8 cellular contexts compared by ENCODE assay signal in the genomic region with DNA sequence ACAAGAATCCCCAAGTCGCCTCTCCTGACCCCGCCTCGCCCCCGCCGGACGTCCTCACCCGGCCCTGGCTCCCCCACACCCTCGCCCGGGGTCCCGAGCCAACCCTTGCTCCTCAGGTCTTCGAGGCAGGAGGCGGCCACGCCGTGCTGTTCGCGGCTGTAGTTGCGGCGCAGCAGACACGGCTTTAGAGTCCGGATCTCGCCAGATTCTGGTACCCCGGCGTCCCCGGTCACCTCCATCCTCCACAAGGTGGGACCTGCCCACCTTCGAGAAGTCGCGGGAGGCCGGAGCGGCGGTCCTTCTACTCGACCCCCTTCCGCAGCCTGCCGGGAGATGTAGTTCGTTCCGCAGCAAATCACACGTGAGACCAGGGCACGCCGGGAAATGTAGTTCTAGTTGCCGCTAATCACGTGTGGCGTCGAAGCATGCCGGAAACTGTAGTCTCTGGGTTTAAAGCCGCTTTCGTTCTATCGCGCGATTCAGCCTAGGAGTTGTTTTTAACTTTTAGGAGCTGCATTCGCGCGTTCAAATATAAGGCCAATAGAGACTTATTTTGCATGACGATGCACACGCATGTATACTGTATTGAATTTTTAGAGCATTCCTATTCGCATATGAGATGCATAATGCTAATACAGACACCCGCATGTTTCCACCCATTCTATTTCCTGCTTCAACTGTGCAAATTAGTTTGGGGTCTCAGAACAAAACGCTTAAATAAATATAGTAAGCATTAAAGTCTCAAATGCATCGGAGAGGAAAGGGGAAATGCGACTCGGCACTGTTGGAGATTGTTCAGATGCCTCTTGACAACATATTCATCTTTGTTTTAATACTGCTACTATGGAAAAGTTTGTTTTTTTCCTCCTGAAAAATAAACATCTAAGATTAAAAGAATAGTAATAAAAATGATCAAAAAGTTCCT. TPM values are rescaled to one million over a fixed set of nuclear protein-coding genes. Genes with fewer than 3 reads are reported as not detected.
DNase-seq lines count a peak whose midpoint lies in the region; ATAC-seq and TF ChIP-seq lines count a peak whose summit lies in the region.

A gene with protein sequence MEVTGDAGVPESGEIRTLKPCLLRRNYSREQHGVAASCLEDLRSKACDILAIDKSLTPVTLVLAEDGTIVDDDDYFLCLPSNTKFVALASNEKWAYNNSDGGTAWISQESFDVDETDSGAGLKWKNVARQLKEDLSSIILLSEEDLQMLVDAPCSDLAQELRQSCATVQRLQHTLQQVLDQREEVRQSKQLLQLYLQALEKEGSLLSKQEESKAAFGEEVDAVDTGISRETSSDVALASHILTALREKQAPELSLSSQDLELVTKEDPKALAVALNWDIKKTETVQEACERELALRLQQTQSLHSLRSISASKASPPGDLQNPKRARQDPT (minus strand): TSS at position 310 of the 925 bp plus-strand sequence. CDS start 71 bp downstream, at position 239.

- intact Hi-C loops in dorsolateral prefrontal cortex (cut with DNase I) = loop anchor here (1.0 to 5.0 kb wide), 2 partner anchors 40 to 42 kb away; partner anchors contain the start of gene CENPS (in 2 of the 2)

- H3K9me3 ChIP-seq in BLaER1 (no peaks in the 10 kb centered on the region), liver (ENCODE audit: control insufficient read depth in 4 of 4, low read length in 3 of 4) (no peaks in the 10 kb centered on the region)

- H3K27ac ChIP-seq in BLaER1 (peak within 1 kb of the TSS; percentile 79), dorsolateral prefrontal cortex (peak within 1 kb of the TSS in 52 of 59 donors; percentile 2 to 88 (median 64)), liver (ENCODE audit: low read depth in 1 of 2, low read length in 2 of 2) (peak within 1 kb of the TSS; percentile 34 to 56)

- H3K4me2 ChIP-seq in BLaER1 = peak within 1 kb of the TSS; percentile 79

- H3K4me1 ChIP-seq in BLaER1 (peaks cover 48% of the 10 kb centered on the region), liver (ENCODE audit: control insufficient read depth in 4 of 4, insufficient read depth in 4 of 4, low read length in 3 of 4) (peaks cover 3 to 41% (median 31%) of the 10 kb centered on the region in 4 donors)

- TF ChIP-seq RAD21 in liver (IDR thresholded peaks at IDR 0.05) = peak in 1 of 2 donors; percentile 16

- H3K36me3 ChIP-seq in BLaER1 (peaks cover 26% of the 10 kb centered on the region), liver (ENCODE audit: control insufficient read depth in 4 of 4, insufficient read depth in 3 of 4, low read depth in 1 of 4, low read length in 3 of 4) (peaks cover 0 to 8% (median 3%) of the 10 kb centered on the region in 4 donors)

- peak; percentile 78 for DNase-seq in NCI-H774 (lab: John Stamatoyannopoulos, UW)
- DNase-seq in activated CD4-positive, alpha-beta T cell treated with anti-CD3 and anti-CD28 coated beads, Interleukin-2, amount 50 U/mL, for 4 hours = peak; percentile 89
- peak; percentile 91 to 98 (median 96) for DNase-seq in dorsolateral prefrontal cortex
- DNase-seq in stimulated activated CD4-positive, alpha-beta T cell treated with anti-CD3 and anti-CD28 coated beads, Interleukin-4, amount 100 ng/mL, for 24 hours = peak; percentile 94

- H4K20me1 ChIP-seq in BLaER1 = peaks cover 13% of the 10 kb centered on the region; the same call in 1 of the 2 replicates

- H3K4me3 ChIP-seq in BLaER1 = peak within 1 kb of the TSS; percentile 89
- peak within 1 kb of the TSS; percentile 55 to 99 (median 89) for H3K4me3 ChIP-seq in dorsolateral prefrontal cortex
- H3K4me3 ChIP-seq in liver (ENCODE audit: low read depth in 1 of 3, low read length in 3 of 3) = peak within 1 kb of the TSS; percentile 74 to 90 (median 75)

- peak in 37 of 56 donors; percentile 7 to 55 (median 30) for TF ChIP-seq CTCF in dorsolateral prefrontal cortex (IDR thresholded peaks at IDR 0.05 in 54 of 56, conservative IDR thresholded peaks at IDR 0.05 in 2 of 56; ENCODE audit: low read depth in 1 of 56, partially characterized antibody in 56 of 56)
- no peak for TF ChIP-seq CTCF in liver (IDR thresholded peaks at IDR 0.05; ENCODE audit: low read depth, low read length, missing input control)

- 1% methylated on average over 59 of the region's 59 CpGs for WGBS in liver

- ATAC-seq in GM19328 (IDR thresholded peaks at IDR 0.05; ENCODE audit: unreplicated experiment) (peak; percentile 85), HG03558 (IDR thresholded peaks at IDR 0.05; ENCODE audit: extremely low read depth, unreplicated experiment) (peak; percentile 78)

- H3K9ac ChIP-seq in BLaER1 = peak within 1 kb of the TSS; percentile 86
- H3K9ac ChIP-seq in liver (ENCODE audit: low read depth in 1 of 2, low read length in 2 of 2) = peak within 1 kb of the TSS; percentile 20 to 65

- no peaks in the 10 kb centered on the region for H3K27me3 ChIP-seq in BLaER1
- no peaks in the 10 kb centered on the region for H3K27me3 ChIP-seq in dorsolateral prefrontal cortex
- H3K27me3 ChIP-seq in liver (ENCODE audit: control insufficient read depth in 4 of 4, insufficient read depth in 4 of 4, low read length in 3 of 4) = no peaks in the 10 kb centered on the region

TF ChIP-seq in liver, 16 proteins besides CTCF, POLR2A, EP300 and RAD21:
- TF ChIP-seq YY1 (IDR thresholded peaks at IDR 0.05) (peak; percentile 87), SP1 (IDR thresholded peaks at IDR 0.05) (no peak), FOXA2 (IDR thresholded peaks at IDR 0.05) (no peak), JUND (IDR thresholded peaks at IDR 0.05) (no peak), GABPA (IDR thresholded peaks at IDR 0.05 in 1 of 2, conservative IDR thresholded peaks at IDR 0.05 in 1 of 2) (peak in 1 of 2 donors; percentile 78), TAF1 (conservative IDR thresholded peaks at IDR 0.05) (no peak), REST (IDR thresholded peaks at IDR 0.05) (peak; percentile 33), EGR1 (IDR thresholded peaks at IDR 0.05; ENCODE audit: low read depth in 2 of 2) (no peak), FOXA1 (IDR thresholded peaks at IDR 0.05) (no peak), NR2F2 (IDR thresholded peaks at IDR 0.05) (no peak), HNF4G (IDR thresholded peaks at IDR 0.05) (no peak), HNF4A (conservative IDR thresholded peaks at IDR 0.05) (peak; percentile 35 to 41), RXRA (IDR thresholded peaks at IDR 0.05) (peak; percentile 27 to 44)
- TF ChIP-seq, protein P1, sequence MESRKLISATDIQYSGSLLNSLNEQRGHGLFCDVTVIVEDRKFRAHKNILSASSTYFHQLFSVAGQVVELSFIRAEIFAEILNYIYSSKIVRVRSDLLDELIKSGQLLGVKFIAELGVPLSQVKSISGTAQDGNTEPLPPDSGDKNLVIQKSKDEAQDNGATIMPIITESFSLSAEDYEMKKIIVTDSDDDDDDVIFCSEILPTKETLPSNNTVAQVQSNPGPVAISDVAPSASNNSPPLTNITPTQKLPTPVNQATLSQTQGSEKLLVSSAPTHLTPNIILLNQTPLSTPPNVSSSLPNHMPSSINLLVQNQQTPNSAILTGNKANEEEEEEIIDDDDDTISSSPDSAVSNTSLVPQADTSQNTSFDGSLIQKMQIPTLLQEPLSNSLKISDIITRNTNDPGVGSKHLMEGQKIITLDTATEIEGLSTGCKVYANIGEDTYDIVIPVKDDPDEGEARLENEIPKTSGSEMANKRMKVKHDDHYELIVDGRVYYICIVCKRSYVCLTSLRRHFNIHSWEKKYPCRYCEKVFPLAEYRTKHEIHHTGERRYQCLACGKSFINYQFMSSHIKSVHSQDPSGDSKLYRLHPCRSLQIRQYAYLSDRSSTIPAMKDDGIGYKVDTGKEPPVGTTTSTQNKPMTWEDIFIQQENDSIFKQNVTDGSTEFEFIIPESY (IDR thresholded peaks at IDR 0.05) = peak; percentile 98
- TF ChIP-seq, protein P2, sequence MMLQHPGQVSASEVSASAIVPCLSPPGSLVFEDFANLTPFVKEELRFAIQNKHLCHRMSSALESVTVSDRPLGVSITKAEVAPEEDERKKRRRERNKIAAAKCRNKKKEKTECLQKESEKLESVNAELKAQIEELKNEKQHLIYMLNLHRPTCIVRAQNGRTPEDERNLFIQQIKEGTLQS (IDR thresholded peaks at IDR 0.05) = no peak
- TF ChIP-seq, protein P3, sequence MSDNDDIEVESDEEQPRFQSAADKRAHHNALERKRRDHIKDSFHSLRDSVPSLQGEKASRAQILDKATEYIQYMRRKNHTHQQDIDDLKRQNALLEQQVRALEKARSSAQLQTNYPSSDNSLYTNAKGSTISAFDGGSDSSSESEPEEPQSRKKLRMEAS (IDR thresholded peaks at IDR 0.05) = peak; percentile 98

RNA-seq across cellular contexts. Expression of the gene that starts here (rescaled TPM):
- total RNA-seq in dorsolateral prefrontal cortex = 10 to 100 TPM; 20.0 to 49.9 (median 32.7) TPM
- total RNA-seq in liver = 10 to 100 TPM; 10.6 to 20.0 TPM
- polyA plus RNA-seq in liver = 10 to 100 TPM; 11.5 to 17.1 TPM

Comparison
In these comparisons a context has a peak if more than half of its experiments do, and no peak if none do; other contexts are left out.
1. Peak in every context shown above with its lines: DNase-seq, ATAC-seq, H3K4me3 ChIP-seq and H3K27ac ChIP-seq.